In genomic region chr19:2070986-2071673, GRCh38 we compare ENCODE assay signal across 16 cellular contexts. TPM values are rescaled to one million over a fixed set of nuclear protein-coding genes. Genes with fewer than 3 reads are reported as not detected.
DNase-seq lines count a peak whose midpoint lies in the region; ATAC-seq, FAIRE-seq and TF ChIP-seq lines count a peak whose summit lies in the region.
"Had no signal": no experiment of that assay in that cellular context is flagged by ENCODE, and none has a peak within 500 bp of the region (broad histone marks: within the 10 kb centered on the region; RNA-seq: fewer than 3 reads in every experiment).

No MANE protein-coding gene starts in this region.

- CTCF ChIA-PET in activated naive CD4-positive, alpha-beta T cell treated with anti-CD3 and anti-CD28 coated beads, Interleukin-2, amount 10 ng/mL, durations not matched to agents 7 days and 5 days (lab: Charles Lee), result interaction anchor here (3.3 kb wide), 1 partner anchor 19 kb away, joined by 16 read pairs; no protein-coding TSS in a partner anchor
- CTCF ChIA-PET in activated CD4-positive, alpha-beta memory T cell treated with anti-CD3 and anti-CD28 coated beads for 36 hours (lab: Charles Lee), result interaction anchor here (0.7 to 2.2 kb wide), 4 partner anchors 10 to 67 kb away, joined by 3 to 4 read pairs (median 3); no protein-coding TSS in a partner anchor

- intact Hi-C loops in activated CD4-positive, alpha-beta memory T cell treated with anti-CD3 and anti-CD28 coated beads for 36 hours (cut with micrococcal nuclease), result no loop called here

- FAIRE-seq in GM19239 (lab: Jason Lieb, UNC), result no peak

- H3K36me3 Mint-ChIP-seq in activated naive CD4-positive, alpha-beta T cell treated with anti-CD3 and anti-CD28 coated beads, Interleukin-2, amount 10 ng/mL, durations not matched to agents 7 days and 5 days, result peaks cover 43% of the 10 kb centered on the region
- peaks cover 31% of the 10 kb centered on the region for H3K36me3 Mint-ChIP-seq in activated CD4-positive, alpha-beta memory T cell treated with anti-CD3 and anti-CD28 coated beads for 36 hours
- H3K36me3 Mint-ChIP-seq in endothelial cell (ENCODE audit: low read depth, unreplicated experiment) (peaks cover 26% of the 10 kb centered on the region), type B pancreatic cell (peaks cover 7% of the 10 kb centered on the region)

- POLR2A ChIA-PET in activated CD4-positive, alpha-beta memory T cell treated with anti-CD3 and anti-CD28 coated beads for 36 hours (lab: Charles Lee), result no interaction called here

- no peaks in the 10 kb centered on the region for H3K27me3 Mint-ChIP-seq in activated naive CD4-positive, alpha-beta T cell treated with anti-CD3 and anti-CD28 coated beads, Interleukin-2, amount 10 ng/mL, durations not matched to agents 7 days and 5 days
- H3K27me3 Mint-ChIP-seq in activated CD4-positive, alpha-beta memory T cell treated with anti-CD3 and anti-CD28 coated beads for 36 hours, result no peaks in the 10 kb centered on the region
- H3K27me3 Mint-ChIP-seq in endothelial cell (ENCODE audit: unreplicated experiment) (peaks cover 6% of the 10 kb centered on the region), type B pancreatic cell (no peaks in the 10 kb centered on the region)

- peaks cover 37% of the 10 kb centered on the region for H3K4me1 Mint-ChIP-seq in activated naive CD4-positive, alpha-beta T cell treated with anti-CD3 and anti-CD28 coated beads, Interleukin-2, amount 10 ng/mL, durations not matched to agents 7 days and 5 days
- peaks cover 12% of the 10 kb centered on the region for H3K4me1 Mint-ChIP-seq in activated CD4-positive, alpha-beta memory T cell treated with anti-CD3 and anti-CD28 coated beads for 36 hours (ENCODE audit: low read depth)
- H3K4me1 Mint-ChIP-seq in endothelial cell (ENCODE audit: unreplicated experiment) (no peaks in the 10 kb centered on the region), type B pancreatic cell (ENCODE audit: unreplicated experiment) (peaks cover 4% of the 10 kb centered on the region)

- H3K9me3 Mint-ChIP-seq in activated naive CD4-positive, alpha-beta T cell treated with anti-CD3 and anti-CD28 coated beads, Interleukin-2, amount 10 ng/mL, durations not matched to agents 7 days and 5 days, result no peaks in the 10 kb centered on the region
- H3K9me3 Mint-ChIP-seq in activated CD4-positive, alpha-beta memory T cell treated with anti-CD3 and anti-CD28 coated beads for 36 hours, result no peaks in the 10 kb centered on the region
- no peaks in the 10 kb centered on the region for H3K9me3 Mint-ChIP-seq in endothelial cell (ENCODE audit: unreplicated experiment)
- no peaks in the 10 kb centered on the region for H3K9me3 Mint-ChIP-seq in type B pancreatic cell

- no peak for DNase-seq in activated naive CD4-positive, alpha-beta T cell treated with anti-CD3 and anti-CD28 coated beads, Interleukin-2, amount 10 ng/mL, durations not matched to agents 7 days and 5 days
- DNase-seq in activated naive CD4-positive, alpha-beta T cell treated with anti-CD3 and anti-CD28 coated beads, Interleukin-2, amount 50 U/mL, for 16 hours, result no peak
- DNase-seq in activated CD4-positive, alpha-beta memory T cell treated with anti-CD3 and anti-CD28 coated beads for 36 hours, result no peak
- DNase-seq in endothelial cell (ENCODE audit: low spot score) (no peak), type B pancreatic cell (ENCODE audit: extremely low spot score, unreplicated experiment) (no peak), GM19239 (ENCODE audit: insufficient read length, low spot score) (no peak), superior temporal gyrus (ENCODE audit: extremely low spot score) (no peak)
- DNase-seq: amygdala, DMS53, lower lobe of right lung, MG63, NCI-H2081 treated with DMSO at 0.1 percent for 48 hours, NCI-H748 treated with DMSO at 0.1 percent for 48 hours, occipital lobe had no signal

- peak overlapping the region; percentile 74 for H3K27ac Mint-ChIP-seq in activated naive CD4-positive, alpha-beta T cell treated with anti-CD3 and anti-CD28 coated beads, Interleukin-2, amount 10 ng/mL, durations not matched to agents 7 days and 5 days
- peak overlapping the region; percentile 32 for H3K27ac Mint-ChIP-seq in activated CD4-positive, alpha-beta memory T cell treated with anti-CD3 and anti-CD28 coated beads for 36 hours
- H3K27ac Mint-ChIP-seq in endothelial cell (ENCODE audit: unreplicated experiment) (peak overlapping the region; percentile 42), type B pancreatic cell (peak overlapping the region; percentile 43)

- ATAC-seq in GM21423 (IDR thresholded peaks at IDR 0.05; ENCODE audit: unreplicated experiment), result no peak
- ATAC-seq: lower lobe of right lung, Right ventricle myocardium inferior had no signal

- TF ChIP-seq CTCF in endothelial cell (IDR thresholded peaks at IDR 0.05; ENCODE audit: unreplicated experiment), result no peak
- no peak for TF ChIP-seq CTCF in type B pancreatic cell (conservative IDR thresholded peaks at IDR 0.05)

- no peak overlapping the region for H3K4me3 Mint-ChIP-seq in activated naive CD4-positive, alpha-beta T cell treated with anti-CD3 and anti-CD28 coated beads, Interleukin-2, amount 10 ng/mL, durations not matched to agents 7 days and 5 days
- no peak overlapping the region for H3K4me3 Mint-ChIP-seq in activated CD4-positive, alpha-beta memory T cell treated with anti-CD3 and anti-CD28 coated beads for 36 hours
- H3K4me3 Mint-ChIP-seq in endothelial cell (ENCODE audit: unreplicated experiment) (peak overlapping the region; percentile 69), type B pancreatic cell (no peak overlapping the region)

RNA-seq across cellular contexts. Expression of gene MKNK2, which starts 20.1 kb away (rescaled TPM):
- total RNA-seq in activated CD4-positive, alpha-beta memory T cell treated with anti-CD3 and anti-CD28 coated beads for 36 hours, result 100 to 1,000 TPM; 143 to 157 TPM
- 228 TPM for total RNA-seq in endothelial cell (ENCODE audit: unreplicated experiment)
- total RNA-seq in type B pancreatic cell (ENCODE audit: low replicate concordance), result 118 and 120 TPM in 2 replicates

RNA-seq across cellular contexts. Expression of gene MOB3A, which starts 25.0 kb away (rescaled TPM):
- total RNA-seq in activated CD4-positive, alpha-beta memory T cell treated with anti-CD3 and anti-CD28 coated beads for 36 hours, result 100 to 1,000 TPM; 117 to 122 TPM
- total RNA-seq in endothelial cell (ENCODE audit: unreplicated experiment), result 88.5 TPM
- 34.6 and 37.8 TPM in 2 replicates for total RNA-seq in type B pancreatic cell (ENCODE audit: low replicate concordance)

RNA-seq across cellular contexts. Expression of gene IZUMO4, which starts 25.6 kb away (rescaled TPM):
- 10 to 100 TPM; 14.2 to 16.4 TPM for total RNA-seq in activated CD4-positive, alpha-beta memory T cell treated with anti-CD3 and anti-CD28 coated beads for 36 hours
- total RNA-seq in endothelial cell (ENCODE audit: unreplicated experiment), result 8.9 TPM
- total RNA-seq in type B pancreatic cell (ENCODE audit: low replicate concordance), result 4.9 and 7.4 TPM in 2 replicates

RNA-seq across cellular contexts. Expression of gene BTBD2, which starts 55.6 kb away (rescaled TPM):
- total RNA-seq in activated CD4-positive, alpha-beta memory T cell treated with anti-CD3 and anti-CD28 coated beads for 36 hours, result 10 to 100 TPM; 37.3 to 42.9 TPM
- 80.5 TPM for total RNA-seq in endothelial cell (ENCODE audit: unreplicated experiment)
- total RNA-seq in type B pancreatic cell (ENCODE audit: low replicate concordance), result 72.5 and 118 TPM in 2 replicates
